28 cellular contexts compared by ENCODE assay signal in genomic region chr5:164094321-164094720, GRCh38.
"Had no signal": no experiment of that assay in that cellular context is flagged by ENCODE, and none has a peak within 500 bp of the region (broad histone marks: within the 10 kb centered on the region; RNA-seq: fewer than 3 reads in every experiment).

No MANE protein-coding gene starts in this region.

- H3K36me3 ChIP-seq: ascending aorta, cardiac muscle cell had no signal

- H3K4me1 ChIP-seq: ascending aorta had no signal

- H3K27me3 ChIP-seq: ascending aorta, cardiac muscle cell had no signal

- H3K4me3 ChIP-seq: ascending aorta, cardiac muscle cell had no signal

- H3K9me3 ChIP-seq: ascending aorta had no signal

- DNase-seq: activated B cell treated with CpG ODN at 0.5 μM for 24 hours; activated CD4-positive, alpha-beta memory T cell treated with anti-CD3 and anti-CD28 coated beads for 36 hours; activated CD4-positive, alpha-beta T cell treated with anti-CD3 and anti-CD28 coated beads for 4 hours; activated CD4-positive, alpha-beta T cell treated with anti-CD3 and anti-CD28 coated beads, Interleukin-2, amount 10 ng/mL, durations not matched to agents 24 days and 14 days; activated CD4-positive, alpha-beta T cell treated with anti-CD3 and anti-CD28 coated beads, Interleukin-2, amount 50 U/mL, for 1 hour; activated CD4-positive, alpha-beta T cell treated with anti-CD3 and anti-CD28 coated beads, Interleukin-2, amount 50 U/mL, for 4 hours; activated CD4-positive, CD25-positive, alpha-beta regulatory T cell treated with anti-CD3 and anti-CD28 coated beads, Interleukin-2, amount 50 U/mL, for 72 hours; activated CD8-positive, alpha-beta memory T cell treated with anti-CD3 and anti-CD28 coated beads, Interleukin-2, amount 10 ng/mL, durations not matched to agents 7 days and 5 days; activated CD8-positive, alpha-beta memory T cell treated with anti-CD3 and anti-CD28 coated beads, Interleukin-2, amount 50 U/mL, for 48 hours; activated CD8-positive, alpha-beta T cell treated with anti-CD3 and anti-CD28 coated beads for 36 hours; activated effector memory CD4-positive, alpha-beta T cell treated with Interleukin-2 at 50 U/mL for 16 hours; activated gamma-delta T cell; activated naive CD4-positive, alpha-beta T cell treated with anti-CD3 and anti-CD28 coated beads, Interleukin-2, amount 10 ng/mL, durations not matched to agents 7 days and 5 days; activated naive CD4-positive, alpha-beta T cell treated with Interleukin-2 at 50 U/mL for 16 hours; activated naive CD8-positive, alpha-beta T cell treated with anti-CD3 and anti-CD28 coated beads, Interleukin-2, amount 10 ng/mL, durations not matched to agents 7 days and 5 days; activated naive CD8-positive, alpha-beta T cell treated with anti-CD3 and anti-CD28 coated beads, Interleukin-2, amount 50 U/mL, for 24 hours; activated T-cell treated with anti-CD3 and anti-CD28 coated beads, Interleukin-2, amount 50 U/mL, for 24 hours; activated T-cell treated with anti-CD3 and anti-CD28 coated beads, Interleukin-2, amount 50 U/mL, for 48 hours; amygdala; anterior cingulate cortex; caudate nucleus; cerebellar nuclear complex; T-helper 1 cell; T-helper 2 cell; T-helper 9 cell had no signal

- ATAC-seq: activated CD8-positive, alpha-beta memory T cell treated with anti-CD3 and anti-CD28 coated beads, Interleukin-2, amount 10 ng/mL, durations not matched to agents 7 days and 5 days; activated CD8-positive, alpha-beta T cell treated with anti-CD3 and anti-CD28 coated beads for 36 hours; activated naive CD8-positive, alpha-beta T cell treated with anti-CD3 and anti-CD28 coated beads, Interleukin-2, amount 50 U/mL, for 24 hours had no signal

- H3K27ac ChIP-seq: ascending aorta, cardiac muscle cell, VCaP had no signal
